In genomic region chr1:171794085-171794484, GRCh38 we compare ENCODE assay signal across 1 cellular context.
TF ChIP-seq lines count a peak whose summit lies in the region.

No MANE protein-coding gene starts in this region.

TF ChIP-seq in HepG2, 621 proteins besides CTCF, POLR2A, EP300 and RAD21:
- no peak for TF ChIP-seq AGO2 (optimal IDR thresholded peaks at IDR 0.05; ENCODE audit: low read depth, low read length)
- TF ChIP-seq, protein P1, sequence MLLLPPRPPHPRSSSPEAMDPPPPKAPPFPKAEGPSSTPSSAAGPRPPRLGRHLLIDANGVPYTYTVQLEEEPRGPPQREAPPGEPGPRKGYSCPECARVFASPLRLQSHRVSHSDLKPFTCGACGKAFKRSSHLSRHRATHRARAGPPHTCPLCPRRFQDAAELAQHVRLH (CRISPR knock-in tag; IDR thresholded peaks at IDR 0.05; ENCODE audit: borderline replicate concordance, low read depth), result no peak
